ENCODE assay signal across 22 cellular contexts in the genomic region with DNA sequence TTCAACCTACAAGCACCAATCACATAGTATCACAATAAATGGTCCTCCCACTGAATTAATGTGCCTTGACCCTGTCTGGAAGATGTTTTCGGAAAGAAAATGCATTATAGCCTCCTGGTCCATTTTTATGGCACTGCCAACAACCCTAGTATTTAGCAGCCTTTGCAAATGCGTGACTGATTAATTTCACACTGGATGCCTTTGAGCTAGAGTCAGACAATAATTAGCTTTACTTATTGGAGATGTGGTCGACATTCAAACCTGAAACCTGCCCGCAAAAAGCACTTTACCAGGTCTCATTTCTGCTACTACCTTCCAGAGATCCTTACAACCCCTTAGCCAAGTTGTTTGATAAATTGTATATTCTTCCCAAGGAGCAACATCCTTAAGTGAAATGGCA.
"Had no signal": no experiment of that assay in that cellular context is flagged by ENCODE, and none has a peak within 500 bp of the region (broad histone marks: within the 10 kb centered on the region; RNA-seq: fewer than 3 reads in every experiment).

No MANE protein-coding gene starts in this region.

- H3K36me3 ChIP-seq: adrenal gland, gastroesophageal sphincter, transverse colon had no signal

- H3K79me2 ChIP-seq: hepatocyte had no signal

- DNase-seq: activated CD4-positive, alpha-beta memory T cell treated with anti-CD3 and anti-CD28 coated beads for 36 hours; activated CD4-positive, alpha-beta T cell treated with anti-CD3 and anti-CD28 coated beads, Interleukin-2, amount 10 ng/mL, durations not matched to agents 24 days and 14 days; activated CD4-positive, CD25-positive, alpha-beta regulatory T cell treated with anti-CD3 and anti-CD28 coated beads, Interleukin-2, amount 50 U/mL, for 72 hours; activated CD8-positive, alpha-beta memory T cell treated with anti-CD3 and anti-CD28 coated beads, Interleukin-2, amount 50 U/mL, for 4 hours; activated effector memory CD4-positive, alpha-beta T cell treated with anti-CD3 and anti-CD28 coated beads, Interleukin-2, amount 50 U/mL, for 16 hours; activated naive CD4-positive, alpha-beta T cell treated with anti-CD3 and anti-CD28 coated beads for 36 hours; activated naive CD8-positive, alpha-beta T cell treated with anti-CD3 and anti-CD28 coated beads for 36 hours; activated T-cell treated with anti-CD3 and anti-CD28 coated beads, Interleukin-2, amount 50 U/mL, for 1 hour; adrenal gland; aorta; islet precursor cell; left cardiac atrium; mammary epithelial cell; naive thymus-derived CD8-positive, alpha-beta T cell; right cardiac atrium; stimulated activated CD4-positive, alpha-beta T cell treated with anti-CD3 and anti-CD28 coated beads, Interleukin-15, amount 100 ng/mL, for 24 hours; stimulated activated naive CD4-positive, alpha-beta T cell treated with Interleukin-2 at 50 U/mL for 16 hours; T-helper 2 cell; testis; transverse colon had no signal

- H3K27ac ChIP-seq: adrenal gland, gastroesophageal sphincter, hepatocyte, testis, transverse colon had no signal

- H3K4me3 ChIP-seq: adrenal gland, gastroesophageal sphincter, hepatocyte, testis, transverse colon had no signal

- H3K4me1 ChIP-seq: adrenal gland, gastroesophageal sphincter, transverse colon had no signal

- ATAC-seq: gastroesophageal sphincter; left cardiac atrium; naive thymus-derived CD8-positive, alpha-beta T cell had no signal

- H3K9me3 ChIP-seq: adrenal gland, gastroesophageal sphincter, testis, transverse colon had no signal

- H3K27me3 ChIP-seq: adrenal gland, gastroesophageal sphincter, hepatocyte, testis, transverse colon had no signal

- H3K4me2 ChIP-seq: hepatocyte had no signal
